In the genomic region with DNA sequence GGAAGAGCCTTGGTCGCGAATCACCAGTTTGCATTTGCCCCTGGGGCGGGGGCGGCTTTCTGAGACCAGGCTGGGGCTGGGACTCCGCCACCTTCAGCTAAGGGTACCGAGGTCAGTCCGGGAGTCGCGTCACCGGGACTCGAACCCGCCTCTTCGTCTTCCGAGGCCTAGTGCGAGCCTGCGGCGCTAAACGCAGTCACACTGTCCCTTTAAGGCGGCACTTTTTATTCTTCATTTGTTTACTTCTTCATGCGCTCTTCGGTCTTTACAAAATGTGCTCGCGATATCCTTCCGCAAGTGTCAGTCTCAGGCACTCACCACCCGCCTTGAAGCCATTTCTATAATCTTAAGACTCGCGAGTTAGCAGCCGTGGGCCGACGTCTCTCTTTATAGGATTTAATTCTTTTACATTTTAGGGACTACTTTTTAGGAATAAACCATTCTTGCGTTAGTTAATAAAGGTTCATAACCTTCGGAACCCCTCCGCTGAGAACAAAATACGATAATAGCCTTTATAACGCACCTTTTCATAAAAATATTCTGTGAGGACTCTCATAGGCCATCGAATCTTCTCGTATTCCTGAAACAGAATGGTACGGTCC, we compare ENCODE assay signal across 1 cellular context.
TF ChIP-seq lines count a peak whose summit lies in the region.

No MANE protein-coding gene starts in this region.

TF ChIP-seq in A549, 52 proteins besides CTCF, POLR2A, EP300 and RAD21 (continued from another document):
- TF ChIP-seq, protein P1, sequence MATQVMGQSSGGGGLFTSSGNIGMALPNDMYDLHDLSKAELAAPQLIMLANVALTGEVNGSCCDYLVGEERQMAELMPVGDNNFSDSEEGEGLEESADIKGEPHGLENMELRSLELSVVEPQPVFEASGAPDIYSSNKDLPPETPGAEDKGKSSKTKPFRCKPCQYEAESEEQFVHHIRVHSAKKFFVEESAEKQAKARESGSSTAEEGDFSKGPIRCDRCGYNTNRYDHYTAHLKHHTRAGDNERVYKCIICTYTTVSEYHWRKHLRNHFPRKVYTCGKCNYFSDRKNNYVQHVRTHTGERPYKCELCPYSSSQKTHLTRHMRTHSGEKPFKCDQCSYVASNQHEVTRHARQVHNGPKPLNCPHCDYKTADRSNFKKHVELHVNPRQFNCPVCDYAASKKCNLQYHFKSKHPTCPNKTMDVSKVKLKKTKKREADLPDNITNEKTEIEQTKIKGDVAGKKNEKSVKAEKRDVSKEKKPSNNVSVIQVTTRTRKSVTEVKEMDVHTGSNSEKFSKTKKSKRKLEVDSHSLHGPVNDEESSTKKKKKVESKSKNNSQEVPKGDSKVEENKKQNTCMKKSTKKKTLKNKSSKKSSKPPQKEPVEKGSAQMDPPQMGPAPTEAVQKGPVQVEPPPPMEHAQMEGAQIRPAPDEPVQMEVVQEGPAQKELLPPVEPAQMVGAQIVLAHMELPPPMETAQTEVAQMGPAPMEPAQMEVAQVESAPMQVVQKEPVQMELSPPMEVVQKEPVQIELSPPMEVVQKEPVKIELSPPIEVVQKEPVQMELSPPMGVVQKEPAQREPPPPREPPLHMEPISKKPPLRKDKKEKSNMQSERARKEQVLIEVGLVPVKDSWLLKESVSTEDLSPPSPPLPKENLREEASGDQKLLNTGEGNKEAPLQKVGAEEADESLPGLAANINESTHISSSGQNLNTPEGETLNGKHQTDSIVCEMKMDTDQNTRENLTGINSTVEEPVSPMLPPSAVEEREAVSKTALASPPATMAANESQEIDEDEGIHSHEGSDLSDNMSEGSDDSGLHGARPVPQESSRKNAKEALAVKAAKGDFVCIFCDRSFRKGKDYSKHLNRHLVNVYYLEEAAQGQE (IDR thresholded peaks at IDR 0.05) = peak; percentile 16; the same call in 1 of the 2 replicates
- TF ChIP-seq MAZ (IDR thresholded peaks at IDR 0.05; ENCODE audit: borderline replicate concordance, low read depth, low read length) (peak; percentile 48; the same call in 1 of the 2 replicates), ESRRA (IDR thresholded peaks at IDR 0.05; ENCODE audit: borderline replicate concordance, low read length) (no peak), HOXB13 (CRISPR knock-in tag; IDR thresholded peaks at IDR 0.05; ENCODE audit: low read depth) (peak; percentile 84; the same call in 1 of the 2 replicates), MYC (IDR thresholded peaks at IDR 0.05; ENCODE audit: borderline replicate concordance, low read length) (peak; percentile 86; the same call in 1 of the 2 replicates), CBX2 (IDR thresholded peaks at IDR 0.05; ENCODE audit: borderline replicate concordance, low read depth) (no peak), MAFK (IDR thresholded peaks at IDR 0.05; ENCODE audit: partially characterized antibody) (no peak), ZC3H11A (IDR thresholded peaks at IDR 0.05) (no peak), HOXB5 (CRISPR knock-in tag; IDR thresholded peaks at IDR 0.05) (peak; percentile 91; the same call in 1 of the 2 replicates), TP53 (CRISPR knock-in tag; IDR thresholded peaks at IDR 0.05) (peak; percentile 90), NR3C1 (IDR thresholded peaks at IDR 0.05) (no peak), CHD2 (IDR thresholded peaks at IDR 0.05; ENCODE audit: low read length, partially characterized antibody) (peak; percentile 87), RNF2 (IDR thresholded peaks at IDR 0.05; ENCODE audit: borderline replicate concordance, low read depth) (no peak), KDM5A (IDR thresholded peaks at IDR 0.05) (no peak), JUNB (IDR thresholded peaks at IDR 0.05) (no peak), GATA3 (IDR thresholded peaks at IDR 0.05; ENCODE audit: borderline replicate concordance) (peak; percentile 88), NFE2L2 (conservative IDR thresholded peaks at IDR 0.05; ENCODE audit: low read length) (no peak), FOSB (CRISPR knock-in tag; IDR thresholded peaks at IDR 0.05) (peak; percentile 97), TFCP2L1 (CRISPR knock-in tag; IDR thresholded peaks at IDR 0.05) (0 out of 2 replicates have a peak, but pooled peaks have one; percentile 15), ZFP36 (IDR thresholded peaks at IDR 0.05; ENCODE audit: borderline replicate concordance, partially characterized antibody) (no peak), SMC3 (IDR thresholded peaks at IDR 0.05) (no peak), CHD4 (IDR thresholded peaks at IDR 0.05; ENCODE audit: borderline replicate concordance) (no peak), RFX5 (IDR thresholded peaks at IDR 0.05) (no peak; the same call in 1 of the 2 replicates), RCOR1 (IDR thresholded peaks at IDR 0.05; ENCODE audit: low read depth, low read length) (no peak), JUN (IDR thresholded peaks at IDR 0.05) (no peak), EHF (CRISPR knock-in tag; IDR thresholded peaks at IDR 0.05) (0 out of 2 replicates have a peak, but pooled peaks have one; percentile 73), ZNF302 (CRISPR knock-in tag; IDR thresholded peaks at IDR 0.05) (no peak), EHMT2 (IDR thresholded peaks at IDR 0.05; ENCODE audit: low read depth) (no peak), SREBF2 (IDR thresholded peaks at IDR 0.05) (no peak)
- TF ChIP-seq, protein P2, sequence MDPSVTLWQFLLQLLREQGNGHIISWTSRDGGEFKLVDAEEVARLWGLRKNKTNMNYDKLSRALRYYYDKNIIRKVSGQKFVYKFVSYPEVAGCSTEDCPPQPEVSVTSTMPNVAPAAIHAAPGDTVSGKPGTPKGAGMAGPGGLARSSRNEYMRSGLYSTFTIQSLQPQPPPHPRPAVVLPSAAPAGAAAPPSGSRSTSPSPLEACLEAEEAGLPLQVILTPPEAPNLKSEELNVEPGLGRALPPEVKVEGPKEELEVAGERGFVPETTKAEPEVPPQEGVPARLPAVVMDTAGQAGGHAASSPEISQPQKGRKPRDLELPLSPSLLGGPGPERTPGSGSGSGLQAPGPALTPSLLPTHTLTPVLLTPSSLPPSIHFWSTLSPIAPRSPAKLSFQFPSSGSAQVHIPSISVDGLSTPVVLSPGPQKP (IDR thresholded peaks at IDR 0.05; ENCODE audit: low read depth, low read length) = no peak
- TF ChIP-seq, protein P3, sequence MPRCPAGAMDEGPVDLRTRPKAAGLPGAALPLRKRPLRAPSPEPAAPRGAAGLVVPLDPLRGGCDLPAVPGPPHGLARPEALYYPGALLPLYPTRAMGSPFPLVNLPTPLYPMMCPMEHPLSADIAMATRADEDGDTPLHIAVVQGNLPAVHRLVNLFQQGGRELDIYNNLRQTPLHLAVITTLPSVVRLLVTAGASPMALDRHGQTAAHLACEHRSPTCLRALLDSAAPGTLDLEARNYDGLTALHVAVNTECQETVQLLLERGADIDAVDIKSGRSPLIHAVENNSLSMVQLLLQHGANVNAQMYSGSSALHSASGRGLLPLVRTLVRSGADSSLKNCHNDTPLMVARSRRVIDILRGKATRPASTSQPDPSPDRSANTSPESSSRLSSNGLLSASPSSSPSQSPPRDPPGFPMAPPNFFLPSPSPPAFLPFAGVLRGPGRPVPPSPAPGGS (IDR thresholded peaks at IDR 0.05) = 0 out of 3 replicates have a peak, but pooled peaks have one; percentile 2
- TF ChIP-seq, protein P4, sequence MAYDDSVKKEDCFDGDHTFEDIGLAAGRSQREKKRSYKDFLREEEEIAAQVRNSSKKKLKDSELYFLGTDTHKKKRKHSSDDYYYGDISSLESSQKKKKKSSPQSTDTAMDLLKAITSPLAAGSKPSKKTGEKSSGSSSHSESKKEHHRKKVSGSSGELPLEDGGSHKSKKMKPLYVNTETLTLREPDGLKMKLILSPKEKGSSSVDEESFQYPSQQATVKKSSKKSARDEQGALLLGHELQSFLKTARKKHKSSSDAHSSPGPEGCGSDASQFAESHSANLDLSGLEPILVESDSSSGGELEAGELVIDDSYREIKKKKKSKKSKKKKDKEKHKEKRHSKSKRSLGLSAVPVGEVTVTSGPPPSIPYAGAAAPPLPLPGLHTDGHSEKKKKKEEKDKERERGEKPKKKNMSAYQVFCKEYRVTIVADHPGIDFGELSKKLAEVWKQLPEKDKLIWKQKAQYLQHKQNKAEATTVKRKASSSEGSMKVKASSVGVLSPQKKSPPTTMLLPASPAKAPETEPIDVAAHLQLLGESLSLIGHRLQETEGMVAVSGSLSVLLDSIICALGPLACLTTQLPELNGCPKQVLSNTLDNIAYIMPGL (CRISPR knock-in tag; IDR thresholded peaks at IDR 0.05; ENCODE audit: borderline replicate concordance) = peak; percentile 99
